Comparison of ENCODE assay signal across 17 cellular contexts in the genomic region with DNA sequence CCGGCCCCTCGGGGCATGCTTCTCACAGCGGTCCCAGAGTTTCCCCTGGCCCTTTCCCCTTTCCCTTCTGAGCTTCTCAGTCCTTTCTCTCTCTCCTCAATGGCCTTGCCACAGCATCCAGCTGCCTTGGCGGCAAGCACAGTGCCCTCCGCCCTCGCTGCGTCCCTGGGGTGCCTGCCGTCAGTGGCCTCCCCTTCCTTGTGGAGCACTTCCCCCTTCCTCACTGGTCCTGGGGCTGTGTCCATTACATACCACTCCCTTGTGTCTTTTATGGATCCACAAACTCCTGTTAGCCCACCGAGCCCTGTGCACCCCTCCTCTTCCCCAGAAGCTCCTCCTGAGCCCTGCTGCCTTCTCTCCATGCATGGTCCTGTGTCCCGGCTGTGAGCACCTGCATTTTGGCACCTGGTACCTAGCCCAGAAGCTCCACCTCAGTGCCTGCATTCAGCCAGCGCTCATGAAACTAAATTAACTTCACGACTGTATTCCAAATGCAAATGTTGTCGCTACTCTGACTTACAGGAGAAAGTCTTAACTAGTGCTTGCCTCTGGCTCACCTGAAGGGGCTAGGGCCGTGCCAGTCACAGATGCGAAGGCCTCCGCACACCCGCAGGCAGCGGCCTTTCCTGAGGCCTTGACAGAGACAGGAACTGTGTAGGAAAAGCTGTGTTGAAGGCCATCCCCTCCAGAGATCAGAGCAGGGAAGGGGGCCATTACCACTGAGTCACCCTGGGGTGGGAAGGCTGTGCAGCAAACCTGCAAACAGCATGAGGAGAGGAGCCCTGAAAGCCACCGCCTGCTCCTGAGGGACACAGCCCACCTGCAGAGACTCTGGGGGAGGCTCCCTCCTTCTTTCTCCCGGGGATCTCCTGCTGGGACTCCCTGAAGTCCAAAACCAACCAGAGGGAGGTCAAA. TPM values are rescaled to one million over a fixed set of nuclear protein-coding genes. Genes with fewer than 3 reads are reported as not detected.
DNase-seq lines count a peak whose midpoint lies in the region; ATAC-seq, FAIRE-seq and TF ChIP-seq lines count a peak whose summit lies in the region.
"Had no signal": no experiment of that assay in that cellular context is flagged by ENCODE, and none has a peak within 500 bp of the region (broad histone marks: within the 10 kb centered on the region; RNA-seq: fewer than 3 reads in every experiment).

No MANE protein-coding gene starts in this region.

- CTCF ChIA-PET in CD8-positive, alpha-beta T cell (lab: Charles Lee), result interaction anchor here (1.0 to 2.4 kb wide), 3 partner anchors 60 to 183 kb away, joined by 3 to 11 read pairs (median 4); no protein-coding TSS in a partner anchor
- CTCF ChIA-PET in GM12878 (lab: Yijun Ruan, JAX), result interaction anchor here (1.0 to 1.6 kb wide), 7 partner anchors 16 to 182 kb away, joined by 3 to 6 read pairs (median 3); no protein-coding TSS in a partner anchor

- intact Hi-C loops in CD8-positive, alpha-beta T cell (cut with DNase I, micrococcal nuclease), result no loop called here
- intact Hi-C loops in GM12878 (cut with micrococcal nuclease; ENCODE audit: unreplicated experiment), result loop anchor here (5.0 kb wide), 1 partner anchor 40 kb away; no protein-coding TSS in a partner anchor

- TF ChIP-seq CTCF in CD8-positive, alpha-beta T cell (IDR thresholded peaks at IDR 0.05), result no peak
- TF ChIP-seq CTCF in GM23338 (conservative IDR thresholded peaks at IDR 0.05; ENCODE audit: low read depth in 2 of 2), result no peak
- TF ChIP-seq CTCF in GM12878 (IDR thresholded peaks at IDR 0.05 in 2 of 3, conservative IDR thresholded peaks at IDR 0.05 in 1 of 3; ENCODE audit: control insufficient read depth in 2 of 3, extremely low read depth in 1 of 3, insufficient read depth in 1 of 3, low read depth in 3 of 3, low read length in 3 of 3), result no peak

- H3K79me2 ChIP-seq in GM23338 (replicated peaks; ENCODE audit: insufficient read depth) (no peaks in the 10 kb centered on the region), GM12878 (ENCODE audit: control insufficient read depth, insufficient read depth, low read length) (no peaks in the 10 kb centered on the region)

- no peak overlapping the region for H3K9ac ChIP-seq in GM12878 (ENCODE audit: control insufficient read depth, insufficient read depth, low read length)

- no peaks in the 10 kb centered on the region for H3K27me3 ChIP-seq in CD8-positive, alpha-beta T cell (ENCODE audit: insufficient read depth, low read length)
- H3K27me3 ChIP-seq in GM23338 (ENCODE audit: insufficient read depth) (no peaks in the 10 kb centered on the region), GM12878 (replicated peaks in 1 of 2; ENCODE audit: control insufficient read depth in 2 of 2, insufficient read depth in 2 of 2, low read length in 1 of 2) (no peaks in the 10 kb centered on the region; a peak in 1 of 4 replicates)
- H3K27me3 ChIP-seq: ascending aorta had no signal

- no peak for TF ChIP-seq POLR2A in GM12878 (IDR thresholded peaks at IDR 0.05; ENCODE audit: low read depth, low read length)

- H3K27ac ChIP-seq in CD8-positive, alpha-beta T cell (ENCODE audit: low read depth, low read length), result no peak overlapping the region
- H3K27ac ChIP-seq in GM23338 (ENCODE audit: low read depth), result peak overlapping the region; percentile 94
- no peak overlapping the region for H3K27ac ChIP-seq in GM12878 (ENCODE audit: control insufficient read depth, insufficient read depth)
- H3K27ac ChIP-seq: ascending aorta, HL-60 had no signal

- peak overlapping the region; percentile 74 for H3K4me2 ChIP-seq in GM23338
- H3K4me2 ChIP-seq in GM12878 (ENCODE audit: control insufficient read depth, insufficient read depth), result peak overlapping the region; percentile 17; the same call in 1 of the 2 replicates

- H3K27ac Mint-ChIP-seq in CD8-positive, alpha-beta T cell, result peak overlapping the region; percentile 45
- H3K27ac Mint-ChIP-seq in GM23338, result peak overlapping the region; percentile 61; the same call in 1 of the 2 replicates
- H3K27ac Mint-ChIP-seq in naive thymus-derived CD8-positive, alpha-beta T cell, result peak overlapping the region in 9 of 10 donors; percentile 53 to 86 (median 80)

- peaks cover 15% of the 10 kb centered on the region for H3F3A ChIP-seq in GM23338 (replicated peaks; ENCODE audit: low read depth)

- WGBS in GM12878 (ENCODE audit: insufficient coverage, insufficient replicate concordance, low lambda C conversion rate, missing lambda C conversion rate), result 56% methylated on average over 20 of the region's 20 CpGs

- peak in 1 of 7 experiments; percentile 6 for DNase-seq in CD8-positive, alpha-beta T cell
- no peak for DNase-seq in GM23338 (ENCODE audit: low spot score)
- DNase-seq in GM12878 (ENCODE audit: low read depth, low spot score), result no peak
- DNase-seq in naive thymus-derived CD8-positive, alpha-beta T cell, result no peak
- DNase-seq in HuH-7 (ENCODE audit: low spot score), result no peak
- no peak for DNase-seq in activated gamma-delta T cell (lab: John Stamatoyannopoulos, UW)
- no peak for DNase-seq in NCI-H2029 (lab: John Stamatoyannopoulos, UW)
- DNase-seq: activated T-cell treated with anti-CD3 and anti-CD28 coated beads for 4 hours; CD4-positive, CD25-positive, alpha-beta regulatory T cell; effector CD8-positive, alpha-beta T cell; GDM1; naive B cell had no signal

- POLR2A ChIA-PET in CD8-positive, alpha-beta T cell (lab: Charles Lee), result interaction anchor here (1.5 to 1.8 kb wide), 3 partner anchors 19 to 177 kb away, joined by 3 to 5 read pairs (median 4); a partner anchor contains a TSS
- POLR2A ChIA-PET in GM12878 (lab: Charles Lee), result interaction anchor here (1.0 to 1.8 kb wide), 2 partner anchors 16 to 22 kb away, joined by 3 to 12 read pairs; no protein-coding TSS in a partner anchor
- POLR2A ChIA-PET in naive thymus-derived CD8-positive, alpha-beta T cell (lab: Charles Lee), result interaction anchor here (0.8 to 4.2 kb wide), 12 partner anchors 8 to 175 kb away, joined by 3 to 21 read pairs (median 4); a partner anchor contains a TSS

- RAD21 ChIA-PET in GM12878 (lab: Charles Lee; ENCODE audit: unreplicated experiment), result interaction anchor here (0.8 to 1.8 kb wide), 8 partner anchors 10 to 128 kb away, joined by 3 to 8 read pairs (median 5); a partner anchor contains a TSS

- H4K20me1 ChIP-seq in GM23338 (replicated peaks; ENCODE audit: insufficient read depth) (no peaks in the 10 kb centered on the region), GM12878 (ENCODE audit: control insufficient read depth, insufficient read depth) (no peaks in the 10 kb centered on the region)

- no peaks in the 10 kb centered on the region for H3K9me3 ChIP-seq in CD8-positive, alpha-beta T cell (ENCODE audit: low read length)
- no peaks in the 10 kb centered on the region for H3K9me3 ChIP-seq in GM12878 (replicated peaks; ENCODE audit: control insufficient read depth, insufficient read depth, low read length)
- H3K9me3 ChIP-seq: ascending aorta had no signal

- H3K9me3 Mint-ChIP-seq in CD8-positive, alpha-beta T cell, result no peaks in the 10 kb centered on the region
- no peaks in the 10 kb centered on the region; the same call in 2 of the 3 replicates for H3K9me3 Mint-ChIP-seq in GM23338
- no peaks in the 10 kb centered on the region for H3K9me3 Mint-ChIP-seq in naive thymus-derived CD8-positive, alpha-beta T cell
- H3K9me3 Mint-ChIP-seq: CD4-positive, CD25-positive, alpha-beta regulatory T cell; naive B cell had no signal

- TF ChIP-seq RAD21 in GM12878 (IDR thresholded peaks at IDR 0.05; ENCODE audit: insufficient read depth, low read depth, low read length), result no peak

- FAIRE-seq in GM12878 (lab: Jason Lieb, UNC), result no peak
- FAIRE-seq: H54, keratinocyte had no signal

- H3K27me3 Mint-ChIP-seq in CD8-positive, alpha-beta T cell (ENCODE audit: low read depth), result no peaks in the 10 kb centered on the region
- peaks cover 22% of the 10 kb centered on the region for H3K27me3 Mint-ChIP-seq in GM23338 (ENCODE audit: insufficient read depth, low read depth, poor library complexity)
- H3K27me3 Mint-ChIP-seq in naive thymus-derived CD8-positive, alpha-beta T cell, result peaks cover 0 to 2% (median 0%) of the 10 kb centered on the region in 5 donors
- H3K27me3 Mint-ChIP-seq: naive B cell had no signal

- H3K4me3 ChIP-seq in CD8-positive, alpha-beta T cell (ENCODE audit: low read depth, low read length), result no peak overlapping the region
- peak overlapping the region; percentile 35; the same call in 1 of the 2 replicates for H3K4me3 ChIP-seq in GM23338
- no peak overlapping the region for H3K4me3 ChIP-seq in GM12878
- H3K4me3 ChIP-seq: ascending aorta had no signal

- no peak for ATAC-seq in CD8-positive, alpha-beta T cell
- no peak for ATAC-seq in GM23338
- no peak for ATAC-seq in GM12878
- ATAC-seq in naive thymus-derived CD8-positive, alpha-beta T cell, result no peak
- no peak for ATAC-seq in HG02798 (IDR thresholded peaks at IDR 0.05; ENCODE audit: poor library complexity, unreplicated experiment)

- no peaks in the 10 kb centered on the region for H3K9me2 ChIP-seq in GM23338 (ENCODE audit: insufficient read depth)

- no peak for TF ChIP-seq EP300 in GM12878 (IDR thresholded peaks at IDR 0.05; ENCODE audit: borderline replicate concordance in 1 of 2, control insufficient read depth in 1 of 2, low read depth in 2 of 2, low read length in 2 of 2)

- no peaks in the 10 kb centered on the region for H3K36me3 ChIP-seq in CD8-positive, alpha-beta T cell (ENCODE audit: insufficient read depth, low read length)
- H3K36me3 ChIP-seq in GM23338 (ENCODE audit: insufficient read depth), result no peaks in the 10 kb centered on the region
- H3K36me3 ChIP-seq in GM12878 (ENCODE audit: control insufficient read depth in 2 of 2, insufficient read depth in 2 of 2, low read length in 1 of 2), result no peaks in the 10 kb centered on the region
- H3K36me3 ChIP-seq: ascending aorta had no signal

- H3K36me3 Mint-ChIP-seq in CD8-positive, alpha-beta T cell, result no peaks in the 10 kb centered on the region
- no peaks in the 10 kb centered on the region; the same call in 2 of the 3 replicates for H3K36me3 Mint-ChIP-seq in GM23338 (ENCODE audit: low read depth)
- H3K36me3 Mint-ChIP-seq in naive thymus-derived CD8-positive, alpha-beta T cell, result no peaks in the 10 kb centered on the region
- H3K36me3 Mint-ChIP-seq: CD4-positive, CD25-positive, alpha-beta regulatory T cell; naive B cell had no signal

- H2AFZ ChIP-seq in GM23338 (peak overlapping the region; percentile 28; the same call in 1 of the 2 replicates), GM12878 (ENCODE audit: control insufficient read depth, low read depth, low read length) (no peak overlapping the region)

- SMC1A ChIA-PET in GM12878 (lab: Charles Lee; ENCODE audit: uncharacterized antibody, unreplicated experiment), result interaction anchor here (0.8 to 2.3 kb wide), 10 partner anchors 9 to 127 kb away, joined by 3 to 8 read pairs (median 5); no protein-coding TSS in a partner anchor

- in situ Hi-C loops in GM12878 (cut with MboI), result no loop called here

- H3K4me3 Mint-ChIP-seq in CD8-positive, alpha-beta T cell, result peak overlapping the region; percentile 19
- peak overlapping the region; percentile 50 for H3K4me3 Mint-ChIP-seq in GM23338
- H3K4me3 Mint-ChIP-seq in naive thymus-derived CD8-positive, alpha-beta T cell, result peak overlapping the region in 4 of 10 donors; percentile 11 to 47 (median 33)
- H3K4me3 Mint-ChIP-seq: CD4-positive, CD25-positive, alpha-beta regulatory T cell had no signal

- H3K4me1 ChIP-seq in CD8-positive, alpha-beta T cell (ENCODE audit: insufficient read depth, low read length), result peaks cover 41% of the 10 kb centered on the region
- peaks cover 65% of the 10 kb centered on the region for H3K4me1 ChIP-seq in GM23338 (ENCODE audit: insufficient read depth)
- peaks cover 28% of the 10 kb centered on the region for H3K4me1 ChIP-seq in GM12878 (ENCODE audit: control insufficient read depth, insufficient read depth, low read length)
- H3K4me1 ChIP-seq: ascending aorta had no signal

- BruUV-seq in GM12878 (replicated peaks; lab: Mats Ljungman, UMichigan), result no TSS peak

- peaks cover 50% of the 10 kb centered on the region for H3K4me1 Mint-ChIP-seq in CD8-positive, alpha-beta T cell (ENCODE audit: low read depth)
- H3K4me1 Mint-ChIP-seq in GM23338, result peaks cover 68% of the 10 kb centered on the region
- peaks cover 22 to 62% (median 56%) of the 10 kb centered on the region in 4 donors for H3K4me1 Mint-ChIP-seq in naive thymus-derived CD8-positive, alpha-beta T cell

RNA-seq across cellular contexts. Expression of a gene that starts 19.1 kb away (rescaled TPM):
- 100 to 1,000 TPM; 359 to 364 TPM for total RNA-seq in CD8-positive, alpha-beta T cell
- total RNA-seq in GM23338 (2014; rRNA removed; shearing (Covaris generic)), result 21.5 and 23.5 TPM in 2 replicates
- polyA plus RNA-seq in GM23338 (2016; fragmentation: Nextera tagmentation; extraction: Ambion mirVana), result 28.6 and 35.7 TPM in 2 replicates
- total RNA-seq in GM12878 (2013; cell fraction: nucleolus; rRNA removed), result 47.3 and 48.6 TPM in 2 replicates
- total RNA-seq in GM12878 (2014; rRNA removed), result 49.3 and 51.8 TPM in 2 replicates
- 64.7 and 65.1 TPM in 2 replicates for total RNA-seq in GM12878 (2014; rRNA removed; fragmentation: Illumina TruSeq; extraction: Trizol)
- 109 and 112 TPM in 2 replicates for total RNA-seq in GM12878 (2021)
- polyA plus RNA-seq in GM12878 (2011; ENCODE audit: low read depth), result 21.1 TPM
- 71.9 and 72.0 TPM in 2 replicates for polyA plus RNA-seq in GM12878 (2011; rRNA removed)
- polyA plus RNA-seq in GM12878 (2011; cell fraction: cytosol; rRNA removed), result 40.2 and 46.9 TPM in 2 replicates
- 35.3 and 41.2 TPM in 2 replicates for polyA plus RNA-seq in GM12878 (2011; cell fraction: nucleus; rRNA removed)
- 50.2 and 70.7 TPM in 2 replicates for polyA plus RNA-seq in GM12878 (2012)
- polyA plus RNA-seq in GM12878 (2014; fragmentation: Illumina TruSeq; extraction: Trizol), result 42.3 and 48.2 TPM in 2 replicates
- 10 to 100 TPM; 31.1 to 63.1 TPM for polyA plus RNA-seq in GM12878 (2014; fragmentation: Nextera tagmentation; extraction: Ambion mirVana)
- polyA plus RNA-seq in GM12878 (2014; rRNA removed), result 51.0 and 52.4 TPM in 2 replicates
- 10 to 100 TPM; 20.3 to 24.4 TPM for polyA plus RNA-seq in GM12878 (2016; fragmentation: Nextera tagmentation; extraction: Ambion mirVana)
- 55.7 and 58.5 TPM in 2 replicates for polyA minus RNA-seq in GM12878 (2011; rRNA and poly(A)+ RNA removed)
- polyA minus RNA-seq in GM12878 (2011; cell fraction: cytosol; rRNA and poly(A)+ RNA removed), result 23.3 and 37.1 TPM in 2 replicates
- polyA minus RNA-seq in GM12878 (2011; cell fraction: nucleus; rRNA and poly(A)+ RNA removed), result 10.3 and 17.7 TPM in 2 replicates
- 100 to 1,000 TPM; 240 to 244 TPM for total RNA-seq in naive thymus-derived CD8-positive, alpha-beta T cell
- 100 to 1,000 TPM in 1 of 3 donors, 10 to 100 TPM in 2; 70.1 to 102 (median 93.7) TPM for polyA plus RNA-seq in naive thymus-derived CD8-positive, alpha-beta T cell
